Comparison of ENCODE assay signal across 1 cellular context in the genomic region with DNA sequence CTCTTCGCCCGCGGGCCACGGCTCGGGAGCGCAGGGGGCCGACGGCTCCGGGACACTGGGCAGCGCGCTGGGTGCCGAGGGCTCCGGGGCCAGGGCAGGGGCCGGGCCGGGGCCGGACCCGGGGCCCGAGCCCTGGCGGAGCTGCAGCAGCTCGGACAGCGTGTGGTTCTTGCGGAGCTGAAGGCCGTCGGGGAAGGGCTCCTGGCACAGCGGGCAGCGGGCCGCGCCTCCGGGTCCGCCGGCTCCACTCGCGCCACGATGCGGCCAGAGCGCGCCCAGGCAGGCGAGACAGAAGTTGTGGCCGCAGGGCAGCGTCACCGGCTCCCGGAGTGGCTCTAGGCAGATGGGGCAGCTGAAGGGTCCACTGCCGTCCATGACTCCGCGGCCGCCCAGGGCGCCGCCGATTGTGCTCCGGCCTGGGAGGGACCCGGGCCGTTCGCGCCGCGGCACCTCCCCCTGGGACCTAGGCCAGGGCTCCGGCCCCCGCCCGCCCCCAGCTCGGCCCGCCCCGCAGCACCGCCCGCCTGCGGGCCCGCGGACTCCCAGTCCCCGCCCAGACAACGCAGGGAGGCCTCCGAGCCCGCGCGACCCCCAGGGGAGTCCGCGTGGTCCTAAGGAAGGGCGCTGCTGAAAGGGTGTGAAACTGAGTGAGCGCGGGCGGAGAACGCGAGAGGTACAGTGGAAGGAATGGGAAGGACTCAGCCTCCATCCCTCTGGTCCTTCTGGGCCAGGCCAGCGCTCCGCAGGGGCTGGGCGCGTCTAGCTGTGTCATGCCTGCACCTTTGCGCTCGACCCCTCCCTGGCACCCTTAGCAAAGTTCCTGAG.
TF ChIP-seq lines count a peak whose summit lies in the region.

TRIM47 (minus strand) TSS at position 408 of the 825 bp plus-strand sequence; CDS start at position 375, 33 bp downstream.

TF ChIP-seq in HepG2, 621 proteins besides CTCF, POLR2A, EP300 and RAD21 (continued from another document and continues in another):
- TF ChIP-seq ZNF432 (CRISPR knock-in tag; IDR thresholded peaks at IDR 0.05; ENCODE audit: borderline replicate concordance), result no peak
- TF ChIP-seq HIVEP1 (CRISPR knock-in tag; IDR thresholded peaks at IDR 0.05), result no peak
- TF ChIP-seq FOXA3 (CRISPR knock-in tag; IDR thresholded peaks at IDR 0.05), result peak; percentile 9
- no peak for TF ChIP-seq ESRRA (CRISPR knock-in tag; IDR thresholded peaks at IDR 0.05; ENCODE audit: low read depth)
- TF ChIP-seq CBX2 (IDR thresholded peaks at IDR 0.05; ENCODE audit: low read depth, low read length), result no peak
- no peak for TF ChIP-seq CBX2 (CRISPR knock-in tag; IDR thresholded peaks at IDR 0.05; ENCODE audit: low read depth)
- no peak for TF ChIP-seq ZNF576 (CRISPR knock-in tag; IDR thresholded peaks at IDR 0.05)
- peak; percentile 27; the same call in 1 of the 2 replicates for TF ChIP-seq SMAD1 (CRISPR knock-in tag; IDR thresholded peaks at IDR 0.05; ENCODE audit: borderline replicate concordance, low read depth)
- TF ChIP-seq ZNF33B (CRISPR knock-in tag; IDR thresholded peaks at IDR 0.05), result no peak
- peak; percentile 20; the same call in 1 of the 2 replicates for TF ChIP-seq MXD4 (CRISPR knock-in tag; IDR thresholded peaks at IDR 0.05)
- TF ChIP-seq NFE2 (CRISPR knock-in tag; IDR thresholded peaks at IDR 0.05), result peak; percentile 42; the same call in 1 of the 2 replicates
- TF ChIP-seq DBP (CRISPR knock-in tag; IDR thresholded peaks at IDR 0.05; ENCODE audit: not compliant biosample characterization), result no peak
- peak; percentile 87 for TF ChIP-seq MYC (CRISPR knock-in tag; IDR thresholded peaks at IDR 0.05; ENCODE audit: borderline replicate concordance)
- peak; percentile 89 for TF ChIP-seq ZNF430 (CRISPR knock-in tag; IDR thresholded peaks at IDR 0.05)
- no peak; the same call in 1 of the 2 replicates for TF ChIP-seq ZFP36L1 (CRISPR knock-in tag; IDR thresholded peaks at IDR 0.05)
- no peak for TF ChIP-seq ZNF549 (CRISPR knock-in tag; IDR thresholded peaks at IDR 0.05)
- TF ChIP-seq REXO4 (CRISPR knock-in tag; IDR thresholded peaks at IDR 0.05; ENCODE audit: borderline replicate concordance), result no peak
- TF ChIP-seq SP4 (CRISPR knock-in tag; IDR thresholded peaks at IDR 0.05), result peak; percentile 54
- TF ChIP-seq RBFOX2 (IDR thresholded peaks at IDR 0.05; ENCODE audit: low read depth, low read length), result peak; percentile 85
- TF ChIP-seq TAF15 (IDR thresholded peaks at IDR 0.05; ENCODE audit: low read depth, low read length, poor library complexity, severe bottlenecking), result no peak
- TF ChIP-seq ZNF383 (CRISPR knock-in tag; IDR thresholded peaks at IDR 0.05; ENCODE audit: borderline replicate concordance), result no peak
- TF ChIP-seq HES4 (CRISPR knock-in tag; IDR thresholded peaks at IDR 0.05; ENCODE audit: borderline replicate concordance), result peak; percentile 96; the same call in 1 of the 2 replicates
- TF ChIP-seq ZNF275 (CRISPR knock-in tag; IDR thresholded peaks at IDR 0.05; ENCODE audit: borderline replicate concordance), result no peak
- TF ChIP-seq MIER2 (CRISPR knock-in tag; IDR thresholded peaks at IDR 0.05), result 0 out of 2 replicates have a peak, but pooled peaks have one; percentile 24
- peak; percentile 81 for TF ChIP-seq REPIN1 (CRISPR knock-in tag; IDR thresholded peaks at IDR 0.05; ENCODE audit: borderline replicate concordance, low read depth)
- no peak for TF ChIP-seq ZNF180 (CRISPR knock-in tag; IDR thresholded peaks at IDR 0.05; ENCODE audit: borderline replicate concordance, low read depth)
- TF ChIP-seq PRDM15 (CRISPR knock-in tag; IDR thresholded peaks at IDR 0.05), result peak; percentile 75; the same call in 1 of the 2 replicates
- no peak for TF ChIP-seq ZNF24 (IDR thresholded peaks at IDR 0.05)
- 0 out of 2 replicates have a peak, but pooled peaks have one; percentile 38 for TF ChIP-seq PPARG (CRISPR knock-in tag; conservative IDR thresholded peaks at IDR 0.05)
- TF ChIP-seq ZNF34 (CRISPR knock-in tag; IDR thresholded peaks at IDR 0.05; ENCODE audit: borderline replicate concordance), result peak; percentile 81; the same call in 1 of the 2 replicates
- TF ChIP-seq PCBP1 (IDR thresholded peaks at IDR 0.05; ENCODE audit: borderline replicate concordance, low read depth, low read length), result 0 out of 2 replicates have a peak, but pooled peaks have one; percentile 73
- TF ChIP-seq, protein P1, sequence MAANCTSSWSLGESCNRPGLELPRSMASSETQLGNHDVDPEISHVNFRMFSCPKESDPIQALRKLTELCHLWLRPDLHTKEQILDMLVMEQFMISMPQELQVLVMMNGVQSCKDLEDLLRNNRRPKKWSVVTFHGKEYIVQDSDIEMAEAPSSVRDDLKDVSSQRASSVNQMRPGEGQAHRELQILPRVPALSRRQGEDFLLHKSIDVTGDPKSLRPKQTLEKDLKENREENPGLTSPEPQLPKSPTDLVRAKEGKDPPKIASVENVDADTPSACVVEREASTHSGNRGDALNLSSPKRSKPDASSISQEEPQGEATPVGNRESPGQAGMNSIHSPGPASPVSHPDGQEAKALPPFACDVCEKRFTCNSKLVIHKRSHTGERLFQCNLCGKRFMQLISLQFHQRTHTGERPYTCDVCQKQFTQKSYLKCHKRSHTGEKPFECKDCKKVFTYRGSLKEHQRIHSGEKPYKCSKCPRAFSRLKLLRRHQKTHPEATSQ (CRISPR knock-in tag; IDR thresholded peaks at IDR 0.05; ENCODE audit: borderline replicate concordance), result no peak
- TF ChIP-seq ZNF441 (CRISPR knock-in tag; IDR thresholded peaks at IDR 0.05; ENCODE audit: borderline replicate concordance), result no peak
- TF ChIP-seq ZMYM3 (CRISPR knock-in tag; IDR thresholded peaks at IDR 0.05), result peak; percentile 91
- peak; percentile 68; the same call in 1 of the 2 replicates for TF ChIP-seq JUN (CRISPR knock-in tag; IDR thresholded peaks at IDR 0.05)
- peak; percentile 60; the same call in 1 of the 2 replicates for TF ChIP-seq GATAD1 (CRISPR knock-in tag; IDR thresholded peaks at IDR 0.05)
- no peak for TF ChIP-seq SETDB1 (CRISPR knock-in tag; IDR thresholded peaks at IDR 0.05; ENCODE audit: borderline replicate concordance)
- TF ChIP-seq SIN3A (IDR thresholded peaks at IDR 0.05; ENCODE audit: borderline replicate concordance, low read depth, low read length), result no peak
- TF ChIP-seq, protein P2, sequence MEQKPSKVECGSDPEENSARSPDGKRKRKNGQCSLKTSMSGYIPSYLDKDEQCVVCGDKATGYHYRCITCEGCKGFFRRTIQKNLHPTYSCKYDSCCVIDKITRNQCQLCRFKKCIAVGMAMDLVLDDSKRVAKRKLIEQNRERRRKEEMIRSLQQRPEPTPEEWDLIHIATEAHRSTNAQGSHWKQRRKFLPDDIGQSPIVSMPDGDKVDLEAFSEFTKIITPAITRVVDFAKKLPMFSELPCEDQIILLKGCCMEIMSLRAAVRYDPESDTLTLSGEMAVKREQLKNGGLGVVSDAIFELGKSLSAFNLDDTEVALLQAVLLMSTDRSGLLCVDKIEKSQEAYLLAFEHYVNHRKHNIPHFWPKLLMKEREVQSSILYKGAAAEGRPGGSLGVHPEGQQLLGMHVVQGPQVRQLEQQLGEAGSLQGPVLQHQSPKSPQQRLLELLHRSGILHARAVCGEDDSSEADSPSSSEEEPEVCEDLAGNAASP (CRISPR knock-in tag; IDR thresholded peaks at IDR 0.05; ENCODE audit: borderline replicate concordance), result peak; percentile 45; the same call in 1 of the 2 replicates
- no peak for TF ChIP-seq ZNF12 (CRISPR knock-in tag; IDR thresholded peaks at IDR 0.05)
- no peak for TF ChIP-seq DNMT1 (CRISPR knock-in tag; IDR thresholded peaks at IDR 0.05)
- peak; percentile 91; the same call in 1 of the 2 replicates for TF ChIP-seq ZNF691 (CRISPR knock-in tag; IDR thresholded peaks at IDR 0.05; ENCODE audit: borderline replicate concordance, low read depth)
- no peak for TF ChIP-seq SRSF4 (IDR thresholded peaks at IDR 0.05; ENCODE audit: low read depth, low read length, poor library complexity, severe bottlenecking)
- TF ChIP-seq ZNF83 (CRISPR knock-in tag; IDR thresholded peaks at IDR 0.05; ENCODE audit: borderline replicate concordance), result peak; percentile 20; the same call in 1 of the 2 replicates
- TF ChIP-seq NFIB (CRISPR knock-in tag; IDR thresholded peaks at IDR 0.05; ENCODE audit: borderline replicate concordance), result no peak
- no peak for TF ChIP-seq ZNF207 (IDR thresholded peaks at IDR 0.05; ENCODE audit: borderline replicate concordance)
- TF ChIP-seq, protein P3, sequence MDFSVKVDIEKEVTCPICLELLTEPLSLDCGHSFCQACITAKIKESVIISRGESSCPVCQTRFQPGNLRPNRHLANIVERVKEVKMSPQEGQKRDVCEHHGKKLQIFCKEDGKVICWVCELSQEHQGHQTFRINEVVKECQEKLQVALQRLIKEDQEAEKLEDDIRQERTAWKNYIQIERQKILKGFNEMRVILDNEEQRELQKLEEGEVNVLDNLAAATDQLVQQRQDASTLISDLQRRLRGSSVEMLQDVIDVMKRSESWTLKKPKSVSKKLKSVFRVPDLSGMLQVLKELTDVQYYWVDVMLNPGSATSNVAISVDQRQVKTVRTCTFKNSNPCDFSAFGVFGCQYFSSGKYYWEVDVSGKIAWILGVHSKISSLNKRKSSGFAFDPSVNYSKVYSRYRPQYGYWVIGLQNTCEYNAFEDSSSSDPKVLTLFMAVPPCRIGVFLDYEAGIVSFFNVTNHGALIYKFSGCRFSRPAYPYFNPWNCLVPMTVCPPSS (IDR thresholded peaks at IDR 0.05), result no peak
- peak; percentile 34; the same call in 1 of the 2 replicates for TF ChIP-seq ARNTL (CRISPR knock-in tag; IDR thresholded peaks at IDR 0.05)
- TF ChIP-seq TEAD3 (CRISPR knock-in tag; optimal IDR thresholded peaks at IDR 0.05; ENCODE audit: borderline replicate concordance), result peak; percentile 90
- TF ChIP-seq ZNF569 (CRISPR knock-in tag; IDR thresholded peaks at IDR 0.05; ENCODE audit: borderline replicate concordance), result no peak
- TF ChIP-seq ZNF276 (CRISPR knock-in tag; IDR thresholded peaks at IDR 0.05; ENCODE audit: low read depth), result peak; percentile 42; the same call in 1 of the 2 replicates
- peak; percentile 70; the same call in 1 of the 2 replicates for TF ChIP-seq ZZZ3 (CRISPR knock-in tag; IDR thresholded peaks at IDR 0.05; ENCODE audit: borderline replicate concordance)
- TF ChIP-seq RFXAP (CRISPR knock-in tag; IDR thresholded peaks at IDR 0.05; ENCODE audit: borderline replicate concordance), result 0 out of 2 replicates have a peak, but pooled peaks have one; percentile 20
